In the genomic region with DNA sequence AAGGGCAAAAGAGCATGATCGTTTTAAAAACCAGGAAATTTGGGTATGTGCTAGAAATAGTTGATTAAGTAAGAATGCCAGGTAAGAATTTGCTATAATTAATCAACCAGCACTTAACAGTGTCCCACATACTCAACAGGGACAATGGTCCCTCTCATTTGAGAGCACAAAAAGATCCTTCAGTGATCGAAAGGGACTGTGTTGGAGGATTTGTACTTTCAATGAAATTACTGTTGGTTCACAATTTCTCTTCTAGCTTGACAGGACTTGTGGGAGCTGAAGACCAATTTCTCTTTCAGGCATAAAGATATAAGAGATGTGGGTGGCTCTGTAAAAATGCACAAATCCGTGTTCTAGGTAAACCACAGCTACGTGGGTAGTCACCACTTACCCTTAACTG, we compare ENCODE assay signal across 37 cellular contexts. TPM values are rescaled to one million over a fixed set of nuclear protein-coding genes. Genes with fewer than 3 reads are reported as not detected.
"Had no signal": no experiment of that assay in that cellular context is flagged by ENCODE, and none has a peak within 500 bp of the region (broad histone marks: within the 10 kb centered on the region; RNA-seq: fewer than 3 reads in every experiment).

No MANE protein-coding gene starts in this region.

- H3K4me1 ChIP-seq: ascending aorta, breast epithelium had no signal

- H3K27ac ChIP-seq: ascending aorta, breast epithelium, Peyer's patch, RWPE1, SK-N-MC had no signal

- H3K27me3 ChIP-seq: ascending aorta, breast epithelium, Peyer's patch had no signal

- H3K36me3 ChIP-seq: ascending aorta, breast epithelium, MG63, Peyer's patch had no signal

- H3K4me3 ChIP-seq: ascending aorta, breast epithelium, MG63, Peyer's patch, SK-N-MC had no signal

- DNase-seq: activated CD4-positive, alpha-beta T cell treated with anti-CD3 and anti-CD28 coated beads, Interleukin-2, amount 10 ng/mL, durations not matched to agents 24 days and 14 days; activated CD4-positive, alpha-beta T cell treated with anti-CD3 and anti-CD28 coated beads, Interleukin-2, amount 50 U/mL, for 4 hours; activated CD8-positive, alpha-beta T cell treated with anti-CD3 and anti-CD28 coated beads for 36 hours; activated effector memory CD4-positive, alpha-beta T cell treated with anti-CD3 and anti-CD28 coated beads, Interleukin-2, amount 50 U/mL, for 16 hours; activated naive CD4-positive, alpha-beta T cell; activated naive CD4-positive, alpha-beta T cell treated with anti-CD3 and anti-CD28 coated beads, Interleukin-2, amount 50 U/mL, for 16 hours; activated naive CD8-positive, alpha-beta T cell treated with anti-CD3 and anti-CD28 coated beads, Interleukin-2, amount 10 ng/mL, durations not matched to agents 7 days and 5 days; activated T-cell treated with anti-CD3 and anti-CD28 coated beads, Interleukin-2, amount 50 U/mL, for 1 hour; activated T-cell treated with anti-CD3 and anti-CD28 coated beads, Interleukin-2, amount 50 U/mL, for 72 hours; amygdala; Kasumi-1; KG1; MG63; MV-4-11; NCI-H1092; NCI-H1436 treated with DMSO at 0.1 percent for 48 hours; NCI-H1694 treated with DMSO at 0.1 percent for 48 hours; NCI-H2029; NCI-H2107; NCI-H2171; NCI-H510A; NCI-H526; NCI-H748 treated with DMSO at 0.1 percent for 48 hours; NK-92 treated with Interleukin-12 subunit alpha and Interleukin-12 subunit beta, amount 100 ng/mL, for 24 hours; PC-3; Peyer's patch; SIG-M5; T1000 had no signal

- FAIRE-seq: TTC549 had no signal

- H3K9me3 ChIP-seq: ascending aorta, breast epithelium, MG63, Peyer's patch had no signal

RNA-seq across cellular contexts. Expression of gene PLEKHS1, which starts 12.5 kb away (rescaled TPM):
- total RNA-seq: activated CD4-positive, alpha-beta T cell treated with anti-CD3 and anti-CD28 coated beads, Interleukin-2, amount 10 ng/mL, durations not matched to agents 24 days and 14 days; activated CD8-positive, alpha-beta memory T cell treated with anti-CD3 and anti-CD28 coated beads for 36 hours; activated CD8-positive, alpha-beta T cell treated with anti-CD3 and anti-CD28 coated beads for 36 hours; activated naive CD8-positive, alpha-beta T cell treated with anti-CD3 and anti-CD28 coated beads, Interleukin-2, amount 10 ng/mL, durations not matched to agents 7 days and 5 days; activated T-cell treated with anti-CD3 and anti-CD28 coated beads, Interleukin-2, amount 50 U/mL, for 72 hours; activated T-helper 17 cell treated with anti-CD3 and anti-CD28 coated beads, Interleukin-2, amount 50 U/mL, for 72 hours; ascending aorta; PC-3; Right ventricle myocardium inferior; T-helper 2 cell treated with Interferon-gamma antibody and Interleukin-4, amounts not matched to agents 100 ng/mL and 5 ng/mL, for 36 hours had no signal
